Comparison of ENCODE assay signal across 15 cellular contexts in genomic region chr1:21012937-21013336, GRCh38.
A peak's percentile ranks its signal among the peaks of the same experiment; 100 is the strongest.
DNase-seq lines count a peak whose midpoint lies in the region; ATAC-seq lines count a peak whose summit lies in the region.
"Had no signal": no experiment of that assay in that cellular context is flagged by ENCODE, and none has a peak within 500 bp of the region (broad histone marks: within the 10 kb centered on the region; RNA-seq: fewer than 3 reads in every experiment).

No MANE protein-coding gene starts in this region.

- H3K4me2 ChIP-seq in BLaER1, result peak overlapping the region; percentile 11; the same call in 1 of the 2 replicates

- H3K4me1 ChIP-seq in BLaER1, result peaks cover 20% of the 10 kb centered on the region

- H3K9ac ChIP-seq in BLaER1, result no peak overlapping the region

- no peak for ATAC-seq in GM19452 (IDR thresholded peaks at IDR 0.05; ENCODE audit: unreplicated experiment)
- ATAC-seq: gastrocnemius medialis had no signal

- peaks cover 63% of the 10 kb centered on the region for H4K20me1 ChIP-seq in BLaER1

- no peaks in the 10 kb centered on the region for H3K27me3 ChIP-seq in BLaER1
- H3K27me3 ChIP-seq: gastrocnemius medialis had no signal

- H3K9me3 ChIP-seq in BLaER1, result peaks cover 10% of the 10 kb centered on the region; the same call in 1 of the 2 replicates
- H3K9me3 ChIP-seq: gastrocnemius medialis had no signal

- DNase-seq in amniotic epithelial cell (ENCODE audit: low read depth), result peak; percentile 79
- peak; percentile 73 for DNase-seq in islet precursor cell
- peak; percentile 81 for DNase-seq in retina
- DNase-seq in T-helper 9 cell, result no peak
- no peak for DNase-seq in NCI-H510A (lab: John Stamatoyannopoulos, UW)
- no peak for DNase-seq in ecto neural progenitor cell (ENCODE audit: low spot score)
- DNase-seq: activated B cell treated with CpG ODN at 0.5 μM for 24 hours; activated naive CD8-positive, alpha-beta T cell treated with anti-CD3 and anti-CD28 coated beads for 36 hours; C1 segment of cervical spinal cord; DMS79 treated with DMSO at 0.1 percent for 48 hours; gastrocnemius medialis; GOT3; NCI-H1930 had no signal

- no peak overlapping the region for H3K27ac ChIP-seq in BLaER1

- no peak overlapping the region for H3K4me3 ChIP-seq in BLaER1
- H3K4me3 ChIP-seq: gastrocnemius medialis had no signal

- H3K36me3 ChIP-seq in BLaER1, result peaks cover 16% of the 10 kb centered on the region
- H3K36me3 ChIP-seq: gastrocnemius medialis had no signal

Comparison
In these comparisons a context has a peak if more than half of its experiments do, and no peak if none do; other contexts are left out.
1. DNase-seq: peak in amniotic epithelial cell (single experiment), islet precursor cell (single experiment) and retina (single experiment); none in T-helper 9 cell (single experiment), NCI-H510A (single experiment) and ecto neural progenitor cell (single experiment).